2 cellular contexts compared by ENCODE assay signal in the genomic region with DNA sequence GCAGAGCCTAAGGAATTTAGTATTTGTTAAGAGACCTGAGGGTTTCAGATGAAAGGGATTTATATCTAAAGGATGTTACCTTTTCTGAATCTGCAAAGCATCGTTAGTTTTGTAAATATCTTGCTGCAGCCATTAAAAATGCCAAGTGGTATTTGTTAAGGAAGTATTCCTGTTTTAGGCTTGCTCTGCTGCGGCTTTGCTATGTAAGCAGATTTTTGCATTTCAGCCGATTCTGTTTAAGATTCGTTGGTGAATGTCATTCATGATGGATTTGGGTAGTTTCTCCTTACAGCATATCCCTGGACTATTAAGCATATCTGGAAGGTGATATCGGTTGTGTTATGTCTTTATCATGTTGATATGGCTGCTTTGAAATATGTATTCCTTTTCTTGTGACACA.
TF ChIP-seq lines count a peak whose summit lies in the region.

No MANE protein-coding gene starts in this region.

TF ChIP-seq in H1, 55 proteins besides CTCF, POLR2A, EP300 and RAD21:
- TF ChIP-seq EZH2 (IDR thresholded peaks at IDR 0.05; ENCODE audit: low read depth, low read length, severe bottlenecking) = no peak
- TF ChIP-seq GABPA (IDR thresholded peaks at IDR 0.05; ENCODE audit: borderline replicate concordance, insufficient read depth, low read length) = no peak
- TF ChIP-seq CHD2 (IDR thresholded peaks at IDR 0.05; ENCODE audit: low read length) = no peak
- no peak for TF ChIP-seq SP2 (IDR thresholded peaks at IDR 0.05; ENCODE audit: low read length)
- no peak for TF ChIP-seq JUND (IDR thresholded peaks at IDR 0.05; ENCODE audit: low read length)
- no peak for TF ChIP-seq FOSL1 (IDR thresholded peaks at IDR 0.05; ENCODE audit: insufficient read depth, low read depth, low read length)
- TF ChIP-seq, protein P1, sequence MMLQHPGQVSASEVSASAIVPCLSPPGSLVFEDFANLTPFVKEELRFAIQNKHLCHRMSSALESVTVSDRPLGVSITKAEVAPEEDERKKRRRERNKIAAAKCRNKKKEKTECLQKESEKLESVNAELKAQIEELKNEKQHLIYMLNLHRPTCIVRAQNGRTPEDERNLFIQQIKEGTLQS (IDR thresholded peaks at IDR 0.05; ENCODE audit: insufficient read depth, low read depth, low read length) = no peak
- TF ChIP-seq TAF1 (IDR thresholded peaks at IDR 0.05; ENCODE audit: low read depth, low read length) = no peak
- no peak for TF ChIP-seq SIX5 (IDR thresholded peaks at IDR 0.05; ENCODE audit: low read depth, low read length)
- TF ChIP-seq JUN (IDR thresholded peaks at IDR 0.05; ENCODE audit: low read depth, low read length) = no peak
- no peak for TF ChIP-seq SP4 (IDR thresholded peaks at IDR 0.05; ENCODE audit: low read length)
- no peak for TF ChIP-seq YY1 (IDR thresholded peaks at IDR 0.05; ENCODE audit: low read depth, low read length)
- TF ChIP-seq KDM5A (IDR thresholded peaks at IDR 0.05; ENCODE audit: low read length) = no peak
- TF ChIP-seq CHD1 (IDR thresholded peaks at IDR 0.05; ENCODE audit: low read depth, low read length) = no peak
- no peak for TF ChIP-seq TAF7 (optimal IDR thresholded peaks at IDR 0.05; ENCODE audit: borderline replicate concordance, low read depth, low read length)
- TF ChIP-seq KDM4A (IDR thresholded peaks at IDR 0.05; ENCODE audit: low read depth, low read length, severe bottlenecking) = no peak
- TF ChIP-seq, protein P2, sequence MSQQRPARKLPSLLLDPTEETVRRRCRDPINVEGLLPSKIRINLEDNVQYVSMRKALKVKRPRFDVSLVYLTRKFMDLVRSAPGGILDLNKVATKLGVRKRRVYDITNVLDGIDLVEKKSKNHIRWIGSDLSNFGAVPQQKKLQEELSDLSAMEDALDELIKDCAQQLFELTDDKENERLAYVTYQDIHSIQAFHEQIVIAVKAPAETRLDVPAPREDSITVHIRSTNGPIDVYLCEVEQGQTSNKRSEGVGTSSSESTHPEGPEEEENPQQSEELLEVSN (IDR thresholded peaks at IDR 0.05) = no peak
- no peak for TF ChIP-seq POLR2AphosphoS5 (IDR thresholded peaks at IDR 0.05; ENCODE audit: low read depth, low read length)

TF ChIP-seq in GM12891, 5 proteins besides CTCF, POLR2A, EP300 and RAD21:
- TF ChIP-seq SPI1 (IDR thresholded peaks at IDR 0.05; ENCODE audit: low read depth, low read length) = no peak
- no peak for TF ChIP-seq PAX5 (IDR thresholded peaks at IDR 0.05; ENCODE audit: insufficient read depth, low read length, severe bottlenecking)
TF ChIP-seq in GM12891: peak in this region for 0.
